8 cellular contexts compared by ENCODE assay signal in genomic region chr2:241859436-241860183, GRCh38. TPM values are rescaled to one million over a fixed set of nuclear protein-coding genes. Genes with fewer than 3 reads are reported as not detected.
A peak's percentile ranks its signal among the peaks of the same experiment; 100 is the strongest.
DNase-seq lines count a peak whose midpoint lies in the region; ATAC-seq and TF ChIP-seq lines count a peak whose summit lies in the region.

No MANE protein-coding gene starts in this region.

- peaks cover 55 to 85% (median 66%) of the 10 kb centered on the region in 3 donors for H3K4me1 Mint-ChIP-seq in CD8-positive, alpha-beta memory T cell
- peaks cover 41% of the 10 kb centered on the region for H3K4me1 Mint-ChIP-seq in T-helper 17 cell
- peaks cover 64% of the 10 kb centered on the region for H3K4me1 Mint-ChIP-seq in central memory CD8-positive, alpha-beta T cell
- H3K4me1 Mint-ChIP-seq in stimulated activated naive CD8-positive, alpha-beta T cell treated with anti-CD3 and anti-CD28 coated beads, Interleukin-15, Interleukin-2, amounts not matched to agents 100 ng/mL and 50 ng/mL, for 24 hours (ENCODE audit: low read depth): peaks cover 69% of the 10 kb centered on the region

- H3K36me3 Mint-ChIP-seq in CD8-positive, alpha-beta memory T cell: peaks cover 0 to 2% (median 0%) of the 10 kb centered on the region in 3 donors
- peaks cover 12% of the 10 kb centered on the region for H3K36me3 Mint-ChIP-seq in T-helper 17 cell (ENCODE audit: low read depth)
- peaks cover 23% of the 10 kb centered on the region for H3K36me3 Mint-ChIP-seq in central memory CD8-positive, alpha-beta T cell (ENCODE audit: insufficient read depth)
- H3K36me3 Mint-ChIP-seq in stimulated activated naive CD8-positive, alpha-beta T cell treated with anti-CD3 and anti-CD28 coated beads, Interleukin-15, Interleukin-2, amounts not matched to agents 100 ng/mL and 50 ng/mL, for 24 hours (ENCODE audit: low read depth): peaks cover 21% of the 10 kb centered on the region

- no peaks in the 10 kb centered on the region for H3K36me3 ChIP-seq in CD8-positive, alpha-beta memory T cell (ENCODE audit: insufficient read depth, low read length)
- no peaks in the 10 kb centered on the region for H3K36me3 ChIP-seq in mucosa of rectum (ENCODE audit: control insufficient read depth in 2 of 2, insufficient read depth in 2 of 2, low read length in 2 of 2)

- H3K9me3 Mint-ChIP-seq in CD8-positive, alpha-beta memory T cell: no peaks in the 10 kb centered on the region
- H3K9me3 Mint-ChIP-seq in central memory CD8-positive, alpha-beta T cell: peaks cover 6% of the 10 kb centered on the region
- H3K9me3 Mint-ChIP-seq in stimulated activated naive CD8-positive, alpha-beta T cell treated with anti-CD3 and anti-CD28 coated beads, Interleukin-15, Interleukin-2, amounts not matched to agents 100 ng/mL and 50 ng/mL, for 24 hours: peaks cover 7% of the 10 kb centered on the region

- no peaks in the 10 kb centered on the region for H3K9me3 ChIP-seq in CD8-positive, alpha-beta memory T cell (ENCODE audit: low read length)
- H3K9me3 ChIP-seq in T-helper 17 cell (ENCODE audit: control insufficient read depth, low read length, poor library complexity, severe bottlenecking) (no peaks in the 10 kb centered on the region), mucosa of rectum (ENCODE audit: control insufficient read depth in 2 of 2, low read length in 2 of 2) (no peaks in the 10 kb centered on the region)

- POLR2A ChIA-PET in CD8-positive, alpha-beta memory T cell (lab: Charles Lee): interaction anchor here (0.6 to 3.4 kb wide), 4 partner anchors 9 to 158 kb away, joined by 5 to 30 read pairs (median 8); partner anchors contain the start of genes ING5 and RTP5

- H3K27me3 Mint-ChIP-seq in CD8-positive, alpha-beta memory T cell: no peaks in the 10 kb centered on the region
- peaks cover 22% of the 10 kb centered on the region for H3K27me3 Mint-ChIP-seq in T-helper 17 cell
- H3K27me3 Mint-ChIP-seq in central memory CD8-positive, alpha-beta T cell: no peaks in the 10 kb centered on the region
- H3K27me3 Mint-ChIP-seq in stimulated activated naive CD8-positive, alpha-beta T cell treated with anti-CD3 and anti-CD28 coated beads, Interleukin-15, Interleukin-2, amounts not matched to agents 100 ng/mL and 50 ng/mL, for 24 hours: peaks cover 12% of the 10 kb centered on the region

- no peak for TF ChIP-seq POLR2A in erythroblast (IDR thresholded peaks at IDR 0.05; ENCODE audit: low read length)

- ATAC-seq in GM21737 (IDR thresholded peaks at IDR 0.05; ENCODE audit: unreplicated experiment): peak; percentile 34
- peak; percentile 38 for ATAC-seq in T-helper 17 cell
- ATAC-seq in central memory CD8-positive, alpha-beta T cell (replicated peaks; ENCODE audit: extremely low read depth, poor library complexity, severe bottlenecking): peak; percentile 35

- CTCF ChIA-PET in CD8-positive, alpha-beta memory T cell (lab: Charles Lee): interaction anchor here (1.0 to 4.3 kb wide), 7 partner anchors 9 to 22 kb away, joined by 3 to 23 read pairs (median 4); no protein-coding TSS in a partner anchor

- H3K27ac Mint-ChIP-seq in CD8-positive, alpha-beta memory T cell: peak overlapping the region; percentile 89 to 98 (median 97)
- H3K27ac Mint-ChIP-seq in T-helper 17 cell: peak overlapping the region; percentile 88
- H3K27ac Mint-ChIP-seq in central memory CD8-positive, alpha-beta T cell (ENCODE audit: low read depth): peak overlapping the region; percentile 97
- peak overlapping the region; percentile 98 for H3K27ac Mint-ChIP-seq in stimulated activated naive CD8-positive, alpha-beta T cell treated with anti-CD3 and anti-CD28 coated beads, Interleukin-15, Interleukin-2, amounts not matched to agents 100 ng/mL and 50 ng/mL, for 24 hours

- H3K9ac ChIP-seq in mucosa of rectum (ENCODE audit: low read depth in 1 of 2, low read length in 2 of 2): peak overlapping the region in 1 of 2 donors; percentile 57

- peak overlapping the region; percentile 60 for H3K4me3 ChIP-seq in CD8-positive, alpha-beta memory T cell (ENCODE audit: low read length)
- peak overlapping the region in 1 of 2 donors; percentile 41 for H3K4me3 ChIP-seq in mucosa of rectum (ENCODE audit: low read length in 2 of 2)

- peak overlapping the region; percentile 89 to 99 (median 92) for H3K4me3 Mint-ChIP-seq in CD8-positive, alpha-beta memory T cell
- H3K4me3 Mint-ChIP-seq in T-helper 17 cell: peak overlapping the region; percentile 91
- peak overlapping the region; percentile 87 for H3K4me3 Mint-ChIP-seq in central memory CD8-positive, alpha-beta T cell
- H3K4me3 Mint-ChIP-seq in stimulated activated naive CD8-positive, alpha-beta T cell treated with anti-CD3 and anti-CD28 coated beads, Interleukin-15, Interleukin-2, amounts not matched to agents 100 ng/mL and 50 ng/mL, for 24 hours: peak overlapping the region; percentile 88

- no peaks in the 10 kb centered on the region for H3K27me3 ChIP-seq in CD8-positive, alpha-beta memory T cell (ENCODE audit: insufficient read depth, low read length, poor library complexity, severe bottlenecking)
- peaks cover 9 to 14% of the 10 kb centered on the region in 2 donors for H3K27me3 ChIP-seq in mucosa of rectum (ENCODE audit: control insufficient read depth in 2 of 2, insufficient read depth in 2 of 2, low read length in 2 of 2)

- H3K27ac ChIP-seq in CD8-positive, alpha-beta memory T cell (ENCODE audit: low read depth, low read length): peak overlapping the region; percentile 28
- peak overlapping the region; percentile 61 to 70 for H3K27ac ChIP-seq in mucosa of rectum (ENCODE audit: low read depth in 2 of 2, low read length in 2 of 2)

- H3K4me1 ChIP-seq in CD8-positive, alpha-beta memory T cell (ENCODE audit: insufficient read depth, low read length): peaks cover 72% of the 10 kb centered on the region
- H3K4me1 ChIP-seq in mucosa of rectum (ENCODE audit: control insufficient read depth in 2 of 2, insufficient read depth in 2 of 2, low read length in 2 of 2): peaks cover 8 to 11% of the 10 kb centered on the region in 2 donors

- DNase-seq in CD8-positive, alpha-beta memory T cell: peak in 2 of 5 donors; percentile 44 to 68
- DNase-seq in T-helper 17 cell (peak in 1 of 3 donors; percentile 33), erythroblast (lab: John Stamatoyannopoulos, UW) (no peak), NCI-H2081 (lab: John Stamatoyannopoulos, UW) (no peak)
- DNase-seq in central memory CD8-positive, alpha-beta T cell (ENCODE audit: low spot score in 2 of 2): no peak

RNA-seq across cellular contexts. Expression of gene PDCD1, which starts 0.9 kb away (rescaled TPM):
- 10 to 100 TPM; 34.3 to 39.3 TPM for total RNA-seq in CD8-positive, alpha-beta memory T cell
- 41.8 TPM for polyA plus RNA-seq in CD8-positive, alpha-beta memory T cell
- total RNA-seq in T-helper 17 cell: 10 to 100 TPM in 1 of 2 donors, 1 to 10 TPM in 1; 8.1 to 10.4 TPM

RNA-seq across cellular contexts. Expression of gene RTP5, which starts 9.9 kb away (rescaled TPM):
- under 1 TPM; 0.11 to 0.18 TPM for total RNA-seq in CD8-positive, alpha-beta memory T cell
- polyA plus RNA-seq in CD8-positive, alpha-beta memory T cell: 0.23 TPM
- total RNA-seq in T-helper 17 cell: under 1 TPM in 1 of 2 donors, not detected in 1; 0.12 TPM

RNA-seq across cellular contexts. Expression of gene NEU4, which starts 50.6 kb away (rescaled TPM):
- not detected for total RNA-seq in CD8-positive, alpha-beta memory T cell
- not detected for polyA plus RNA-seq in CD8-positive, alpha-beta memory T cell
- total RNA-seq in T-helper 17 cell: 1 to 10 TPM; 4.1 to 9.4 TPM

Comparison
In these comparisons a context has a peak if more than half of its experiments do, and no peak if none do; other contexts are left out.
1. RNA of gene NEU4, which starts 50.6 kb away (total RNA-seq): 4.1 to 9.4 TPM in T-helper 17 cell; not detected in CD8-positive, alpha-beta memory T cell; every median in the first group is over 4 times any median in the second.
2. Peak in every context shown above with its lines, with median percentiles within 50 percentile points of each other: H3K27ac Mint-ChIP-seq, H3K4me3 Mint-ChIP-seq and ATAC-seq.